ENCODE assay signal across 17 cellular contexts in genomic region chr1:245441699-245442098, GRCh38.
A peak's percentile ranks its signal among the peaks of the same experiment; 100 is the strongest.
DNase-seq lines count a peak whose midpoint lies in the region; ATAC-seq, FAIRE-seq and TF ChIP-seq lines count a peak whose summit lies in the region.
"Had no signal": no experiment of that assay in that cellular context is flagged by ENCODE, and none has a peak within 500 bp of the region (broad histone marks: within the 10 kb centered on the region; RNA-seq: fewer than 3 reads in every experiment).

No MANE protein-coding gene starts in this region.

- DNase-seq in cardiac muscle cell (ENCODE audit: low read depth in 1 of 2, low spot score in 1 of 2), result peak in 1 of 2 donors; percentile 67
- DNase-seq in heart left ventricle, result no peak
- peak; percentile 65 for DNase-seq in NCI-H1694 (lab: John Stamatoyannopoulos, UW)
- peak; percentile 44 for DNase-seq in fibroblast of mammary gland (ENCODE audit: low read depth)
- no peak for DNase-seq in H7
- DNase-seq in H54 (ENCODE audit: insufficient read length, low spot score), result no peak
- DNase-seq: activated naive CD4-positive, alpha-beta T cell; OCI-M1; retina; stimulated activated CD4-positive, alpha-beta T cell treated with anti-CD3 and anti-CD28 coated beads, Interleukin-1b, Interleukin-23, amount 100 ng/mL, for 48 hours; stimulated activated CD8-positive, alpha-beta memory T cell treated with anti-CD3 and anti-CD28 coated beads, Interleukin-4, amount 100 ng/mL, for 48 hours; WERI-Rb-1 had no signal

- TF ChIP-seq POLR2A in heart left ventricle (IDR thresholded peaks at IDR 0.05) (no peak), H54 (IDR thresholded peaks at IDR 0.05; ENCODE audit: low read depth, low read length) (no peak)

- FAIRE-seq in H54 (lab: Jason Lieb, UNC), result no peak

- H3K4me3 ChIP-seq in cardiac muscle cell, result no peak overlapping the region
- H3K4me3 ChIP-seq in heart left ventricle, result no peak overlapping the region
- no peak overlapping the region for H3K4me3 ChIP-seq in fibroblast of mammary gland (ENCODE audit: control insufficient read depth, low read depth, low read length)
- H3K4me3 ChIP-seq in H7 (ENCODE audit: insufficient read depth, low read depth, low read length), result no peak overlapping the region
- H3K4me3 ChIP-seq: lung, thoracic aorta had no signal

- H3K27me3 ChIP-seq in cardiac muscle cell (no peaks in the 10 kb centered on the region), heart left ventricle (peaks cover 0 to 13% (median 0%) of the 10 kb centered on the region in 9 donors), H7 (ENCODE audit: control insufficient read depth, insufficient read depth, low read length) (no peaks in the 10 kb centered on the region)

- H3K4me1 ChIP-seq in cardiac muscle cell (ENCODE audit: low read depth) (peaks cover 31% of the 10 kb centered on the region), heart left ventricle (peaks cover 0 to 3% (median 0%) of the 10 kb centered on the region in 12 donors)

- WGBS in heart left ventricle, 4 donors, result 27 to 42% (median 37%) methylated on average over 6 of the region's 6 CpGs

- intact Hi-C loops in heart left ventricle (cut with DNase I), result no loop called here

- TF ChIP-seq CTCF in cardiac muscle cell (IDR thresholded peaks at IDR 0.05; ENCODE audit: low read depth, low read length), result no peak
- no peak for TF ChIP-seq CTCF in heart left ventricle (IDR thresholded peaks at IDR 0.05)
- TF ChIP-seq CTCF in fibroblast of mammary gland (conservative IDR thresholded peaks at IDR 0.05; ENCODE audit: control insufficient read depth, insufficient read depth, low read depth, low read length), result no peak

- H3K9me3 ChIP-seq in cardiac muscle cell (ENCODE audit: low read depth) (no peaks in the 10 kb centered on the region), heart left ventricle (peaks cover 0 to 5% (median 0%) of the 10 kb centered on the region in 12 donors)
- H3K9me3 ChIP-seq: thoracic aorta had no signal

- H3K27ac ChIP-seq in cardiac muscle cell, result peak overlapping the region; percentile 66
- H3K27ac ChIP-seq in heart left ventricle, result no peak overlapping the region
- H3K27ac ChIP-seq: thoracic aorta, WERI-Rb-1 had no signal

- H3K36me3 ChIP-seq in cardiac muscle cell (no peaks in the 10 kb centered on the region), heart left ventricle (no peaks in the 10 kb centered on the region), H7 (replicated peaks; ENCODE audit: control insufficient read depth, insufficient read depth, low read length) (no peaks in the 10 kb centered on the region)
- H3K36me3 ChIP-seq: thoracic aorta, WERI-Rb-1 had no signal

- ATAC-seq in heart left ventricle, result no peak
- no peak for ATAC-seq in HG02623 (IDR thresholded peaks at IDR 0.05; ENCODE audit: unreplicated experiment)
- no peak for ATAC-seq in GM19328 (IDR thresholded peaks at IDR 0.05; ENCODE audit: unreplicated experiment)
- ATAC-seq: HCT116 had no signal

Comparison
In these comparisons a context has a peak if more than half of its experiments do, and no peak if none do; other contexts are left out.
1. DNase-seq: peak in NCI-H1694 (single experiment) and fibroblast of mammary gland (single experiment); none in heart left ventricle (0 of 5), H7 (single experiment) and H54 (single experiment).